Comparison of ENCODE assay signal across 18 cellular contexts in genomic region chr6:134577998-134578397, GRCh38.
DNase-seq lines count a peak whose midpoint lies in the region; ATAC-seq and TF ChIP-seq lines count a peak whose summit lies in the region.
"Had no signal": no experiment of that assay in that cellular context is flagged by ENCODE, and none has a peak within 500 bp of the region (broad histone marks: within the 10 kb centered on the region; RNA-seq: fewer than 3 reads in every experiment).

No MANE protein-coding gene starts in this region.

- no peaks in the 10 kb centered on the region for H3F3A ChIP-seq in GM23248 (ENCODE audit: insufficient read depth)

- in situ Hi-C loops in GM23248 (cut with MboI) = no loop called here

- CTCF ChIA-PET in AG04449 (lab: Yijun Ruan, JAX) = interaction anchor here (0.9 kb wide), 1 partner anchor 63 kb away, joined by 3 read pairs; no protein-coding TSS in a partner anchor

- H2AFZ ChIP-seq in GM23248 = no peak overlapping the region

- no peaks in the 10 kb centered on the region for H3K79me2 ChIP-seq in GM23248 (ENCODE audit: insufficient read depth)

- no peaks in the 10 kb centered on the region for H3K27me3 ChIP-seq in GM23248 (replicated peaks; ENCODE audit: insufficient read depth)
- H3K27me3 ChIP-seq: body of pancreas, left lung, SJSA1, upper lobe of right lung had no signal

- no peaks in the 10 kb centered on the region for H3K9me3 ChIP-seq in GM23248 (ENCODE audit: low read depth)
- H3K9me3 ChIP-seq: body of pancreas, left lung, SJSA1, upper lobe of right lung had no signal

- H3K36me3 ChIP-seq in GM23248 (ENCODE audit: low read depth) = no peaks in the 10 kb centered on the region
- H3K36me3 ChIP-seq: left lung, SJSA1, upper lobe of right lung had no signal

- no peak overlapping the region for H3K9ac ChIP-seq in GM23248

- H3K4me3 ChIP-seq in AG04449 (ENCODE audit: low read depth, low read length) = no peak overlapping the region
- H3K4me3 ChIP-seq in GM23248 = no peak overlapping the region
- H3K4me3 ChIP-seq: body of pancreas, left lung, SJSA1, upper lobe of right lung had no signal

- H4K20me1 ChIP-seq in GM23248 (ENCODE audit: insufficient read depth) = no peaks in the 10 kb centered on the region

- H3K4me2 ChIP-seq in GM23248 (ENCODE audit: unreplicated experiment) = no peak overlapping the region

- H3K4me1 ChIP-seq in GM23248 (ENCODE audit: insufficient read depth) = no peaks in the 10 kb centered on the region
- H3K4me1 ChIP-seq: body of pancreas, left lung, SJSA1, upper lobe of right lung had no signal

- POLR2A ChIA-PET in AG04449 (lab: Yijun Ruan, JAX) = no interaction called here

- H3K27ac ChIP-seq in GM23248 (no peak overlapping the region), substantia nigra (ENCODE audit: low read depth, low read length, poor library complexity, severe bottlenecking) (no peak overlapping the region)
- H3K27ac ChIP-seq: body of pancreas, left lung, SJSA1, upper lobe of right lung had no signal

- DNase-seq in AG04449 (ENCODE audit: low read depth, low spot score) = no peak
- DNase-seq in GM23248 = peak; percentile 55
- DNase-seq in amniotic epithelial cell (ENCODE audit: low read depth) = peak; percentile 57
- DNase-seq in glomerular visceral epithelial cell (ENCODE audit: extremely low spot score) = peak; percentile 7
- DNase-seq in SK-N-DZ (ENCODE audit: low spot score) = no peak
- DNase-seq in substantia nigra (lab: John Stamatoyannopoulos, UW) = no peak
- DNase-seq: activated CD8-positive, alpha-beta T cell treated with anti-CD3 and anti-CD28 coated beads, Interleukin-2, amount 10 ng/mL, durations not matched to agents 7 days and 5 days; activated effector memory CD4-positive, alpha-beta T cell treated with Interleukin-2 at 50 U/mL for 16 hours; body of pancreas; effector memory CD4-positive, alpha-beta T cell; KBM-7; left lung; naive thymus-derived CD8-positive, alpha-beta T cell; NCI-H187; upper lobe of right lung had no signal

- no peaks in the 10 kb centered on the region for H3K9me2 ChIP-seq in GM23248 (ENCODE audit: insufficient read depth)

- peak; percentile 2 for TF ChIP-seq CTCF in AG04449 (IDR thresholded peaks at IDR 0.05; ENCODE audit: insufficient read depth, low read length, missing control alignments)

- ATAC-seq in HG03025 (IDR thresholded peaks at IDR 0.05; ENCODE audit: low FRiP score, unreplicated experiment) (no peak), HG03520 (IDR thresholded peaks at IDR 0.05; ENCODE audit: unreplicated experiment) (no peak)
- ATAC-seq: activated CD8-positive, alpha-beta T cell treated with anti-CD3 and anti-CD28 coated beads, Interleukin-2, amount 10 ng/mL, durations not matched to agents 7 days and 5 days; body of pancreas; left lung; naive thymus-derived CD8-positive, alpha-beta T cell; upper lobe of right lung had no signal

Comparison
In these comparisons a context has a peak if more than half of its experiments do, and no peak if none do; other contexts are left out.
1. DNase-seq: peak in GM23248 (single experiment), amniotic epithelial cell (single experiment) and glomerular visceral epithelial cell (single experiment); none in AG04449 (single experiment), SK-N-DZ (single experiment) and substantia nigra (0 of 49).